8 cellular contexts compared by ENCODE assay signal in the genomic region with DNA sequence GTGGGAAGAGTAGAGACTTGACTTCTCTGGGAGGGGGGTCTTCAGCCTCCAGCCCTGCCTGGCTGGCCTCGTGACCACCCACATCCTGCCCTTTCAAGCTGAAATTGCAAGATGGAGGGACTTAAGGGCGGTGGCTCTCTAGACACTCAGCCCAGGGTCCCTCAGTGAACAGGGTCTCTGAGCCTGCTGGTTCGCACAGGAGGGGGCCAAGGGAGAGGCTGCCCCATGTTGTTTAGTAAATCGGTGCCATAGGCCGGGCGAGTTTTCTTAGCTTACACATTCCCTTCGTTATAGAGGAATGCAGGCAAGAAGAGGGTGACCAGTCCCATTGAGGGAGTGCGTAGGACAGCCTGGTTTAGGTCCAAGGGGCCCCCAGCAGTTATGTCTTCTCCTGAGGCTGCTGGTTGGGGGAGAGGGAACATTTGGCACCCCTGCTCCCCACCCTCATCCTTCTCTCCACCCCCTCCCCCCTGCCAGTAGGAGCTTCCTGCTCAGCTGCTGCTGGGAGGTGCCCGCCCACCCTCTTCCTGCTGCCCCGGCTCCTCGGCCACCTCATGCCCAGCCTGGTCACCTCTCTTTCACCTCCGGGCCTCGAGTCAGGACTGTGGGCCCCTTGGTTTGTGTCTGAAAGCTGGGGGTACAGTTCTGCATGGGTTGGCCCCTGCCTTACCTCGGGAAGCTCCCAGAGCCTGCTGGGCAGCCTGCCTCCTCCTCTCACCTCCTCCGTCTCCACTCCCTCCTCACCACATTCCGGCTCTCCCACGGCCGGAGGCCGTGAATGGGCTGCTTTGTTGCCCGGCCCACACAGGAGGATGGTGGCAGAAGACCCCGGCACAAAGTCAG. TPM values are rescaled to one million over a fixed set of nuclear protein-coding genes. Genes with fewer than 3 reads are reported as not detected.
A peak's percentile ranks its signal among the peaks of the same experiment; 100 is the strongest.
DNase-seq lines count a peak whose midpoint lies in the region; ATAC-seq and TF ChIP-seq lines count a peak whose summit lies in the region.

No MANE protein-coding gene starts in this region.

- ATAC-seq in GM18870 (IDR thresholded peaks at IDR 0.05; ENCODE audit: unreplicated experiment) = no peak
- ATAC-seq in GM18502 (IDR thresholded peaks at IDR 0.05; ENCODE audit: poor library complexity, unreplicated experiment) = no peak

- peaks cover 52% of the 10 kb centered on the region for H3K4me1 Mint-ChIP-seq in activated naive CD4-positive, alpha-beta T cell treated with anti-CD3 and anti-CD28 coated beads, Interleukin-2, amount 10 ng/mL, durations not matched to agents 7 days and 5 days
- H3K4me1 Mint-ChIP-seq in type B pancreatic cell (ENCODE audit: unreplicated experiment) = peaks cover 23% of the 10 kb centered on the region

- H3K27ac Mint-ChIP-seq in activated naive CD4-positive, alpha-beta T cell treated with anti-CD3 and anti-CD28 coated beads, Interleukin-2, amount 10 ng/mL, durations not matched to agents 7 days and 5 days = peak overlapping the region; percentile 82
- peak overlapping the region; percentile 56 for H3K27ac Mint-ChIP-seq in type B pancreatic cell

- H3K27me3 ChIP-seq in layer of hippocampus (ENCODE audit: control insufficient read depth, insufficient read depth, low read length) = no peaks in the 10 kb centered on the region

- no peaks in the 10 kb centered on the region for H3K27me3 Mint-ChIP-seq in activated naive CD4-positive, alpha-beta T cell treated with anti-CD3 and anti-CD28 coated beads, Interleukin-2, amount 10 ng/mL, durations not matched to agents 7 days and 5 days
- no peaks in the 10 kb centered on the region for H3K27me3 Mint-ChIP-seq in type B pancreatic cell

- peaks cover 24% of the 10 kb centered on the region for H3K36me3 Mint-ChIP-seq in activated naive CD4-positive, alpha-beta T cell treated with anti-CD3 and anti-CD28 coated beads, Interleukin-2, amount 10 ng/mL, durations not matched to agents 7 days and 5 days
- H3K36me3 Mint-ChIP-seq in type B pancreatic cell = peaks cover 5% of the 10 kb centered on the region

- H3K4me3 ChIP-seq in astrocyte of the spinal cord (ENCODE audit: low read depth, low read length) = peak overlapping the region; percentile 15

- CTCF ChIA-PET in activated naive CD4-positive, alpha-beta T cell treated with anti-CD3 and anti-CD28 coated beads, Interleukin-2, amount 10 ng/mL, durations not matched to agents 7 days and 5 days (lab: Charles Lee) = interaction anchor here (0.9 to 1.0 kb wide), 2 partner anchors 26 to 79 kb away, joined by 3 to 5 read pairs; no protein-coding TSS in a partner anchor

- no peaks in the 10 kb centered on the region for H3K9me3 Mint-ChIP-seq in activated naive CD4-positive, alpha-beta T cell treated with anti-CD3 and anti-CD28 coated beads, Interleukin-2, amount 10 ng/mL, durations not matched to agents 7 days and 5 days
- no peaks in the 10 kb centered on the region for H3K9me3 Mint-ChIP-seq in type B pancreatic cell

- H3K4me3 Mint-ChIP-seq in activated naive CD4-positive, alpha-beta T cell treated with anti-CD3 and anti-CD28 coated beads, Interleukin-2, amount 10 ng/mL, durations not matched to agents 7 days and 5 days = peak overlapping the region; percentile 21
- peak overlapping the region; percentile 31 for H3K4me3 Mint-ChIP-seq in type B pancreatic cell

- DNase-seq in activated naive CD4-positive, alpha-beta T cell treated with anti-CD3 and anti-CD28 coated beads, Interleukin-2, amount 10 ng/mL, durations not matched to agents 7 days and 5 days = no peak
- no peak for DNase-seq in activated naive CD4-positive, alpha-beta T cell (lab: John Stamatoyannopoulos, UW)
- DNase-seq in astrocyte of the spinal cord (ENCODE audit: low read depth, low spot score) (no peak), type B pancreatic cell (ENCODE audit: extremely low spot score, unreplicated experiment) (no peak), NCI-H2171 (lab: John Stamatoyannopoulos, UW) (no peak)

- in situ Hi-C loops in astrocyte of the spinal cord (cut with HindIII; ENCODE audit: low sequenced_read_pairs) = no loop called here

- H3K27ac ChIP-seq in layer of hippocampus (ENCODE audit: low read depth, low read length) = peak overlapping the region; percentile 46

- TF ChIP-seq CTCF in astrocyte of the spinal cord (IDR thresholded peaks at IDR 0.05; ENCODE audit: low read depth, low read length) (no peak), type B pancreatic cell (conservative IDR thresholded peaks at IDR 0.05) (no peak)

RNA-seq across cellular contexts. Expression of gene FRMD8, which starts 3.9 kb away (rescaled TPM):
- total RNA-seq in type B pancreatic cell (ENCODE audit: low replicate concordance) = 35.0 and 41.8 TPM in 2 replicates

RNA-seq across cellular contexts. Expression of gene SLC25A45, which starts 7.9 kb away (rescaled TPM):
- total RNA-seq in type B pancreatic cell (ENCODE audit: low replicate concordance) = 1.9 and 5.6 TPM in 2 replicates

RNA-seq across cellular contexts. Expression of gene NEAT1, which starts 32.3 kb away (rescaled TPM):
- 229 and 395 TPM in 2 replicates for total RNA-seq in type B pancreatic cell (ENCODE audit: low replicate concordance)

RNA-seq across cellular contexts. Expression of gene TIGD3, which starts 35.8 kb away (rescaled TPM):
- 1.2 and 1.3 TPM in 2 replicates for total RNA-seq in type B pancreatic cell (ENCODE audit: low replicate concordance)

RNA-seq across cellular contexts. Expression of gene DPF2, which starts 56.7 kb away (rescaled TPM):
- total RNA-seq in type B pancreatic cell (ENCODE audit: low replicate concordance) = 64.7 and 85.5 TPM in 2 replicates
